In the genomic region with DNA sequence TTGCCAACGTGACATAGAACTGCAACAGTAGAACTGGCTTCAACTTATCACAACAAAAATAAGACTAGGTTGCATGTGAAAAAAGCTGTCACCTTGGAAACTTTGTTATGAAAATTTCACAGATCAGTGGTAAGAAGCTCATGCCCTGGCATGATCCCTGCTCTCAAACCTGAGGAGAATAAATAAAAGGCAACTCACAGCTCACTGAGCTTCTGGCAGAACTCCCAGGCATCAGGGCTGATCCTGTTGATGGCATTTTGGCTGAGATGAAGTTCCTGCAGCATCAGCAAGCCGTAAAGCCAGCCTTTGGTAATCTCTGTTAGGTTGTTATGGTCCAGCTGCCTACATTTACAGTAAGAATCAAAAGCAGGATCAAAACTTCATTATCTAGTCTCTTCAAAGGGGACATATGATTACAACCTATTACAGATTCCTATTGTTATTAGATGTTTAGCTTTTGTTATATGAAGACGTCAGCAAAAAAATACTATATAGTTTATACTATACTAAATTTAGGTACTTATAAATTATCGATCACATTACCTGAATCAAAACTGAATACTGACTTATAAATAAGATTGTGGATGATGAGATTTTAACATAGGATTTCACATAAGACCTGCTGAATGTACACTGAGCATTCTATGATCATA, we compare ENCODE assay signal across 10 cellular contexts. TPM values are rescaled to one million over a fixed set of nuclear protein-coding genes. Genes with fewer than 3 reads are reported as not detected.
DNase-seq lines count a peak whose midpoint lies in the region; ATAC-seq, FAIRE-seq and TF ChIP-seq lines count a peak whose summit lies in the region.
"Had no signal": no experiment of that assay in that cellular context is flagged by ENCODE, and none has a peak within 500 bp of the region (broad histone marks: within the 10 kb centered on the region; RNA-seq: fewer than 3 reads in every experiment).

No MANE protein-coding gene starts in this region.

- FAIRE-seq in endothelial cell of umbilical vein (lab: Jason Lieb, UNC) (no peak), D721Med (lab: Jason Lieb, UNC) (no peak)

- H3K4me2 ChIP-seq in endothelial cell of umbilical vein (ENCODE audit: insufficient read depth, low read length) = no peak overlapping the region
- H3K4me2 ChIP-seq: PC-9 had no signal

- H3K4me1 ChIP-seq in endothelial cell of umbilical vein (ENCODE audit: control insufficient read depth, extremely low read depth, insufficient read depth, low read length) (no peaks in the 10 kb centered on the region), neuron (ENCODE audit: insufficient read depth, low read length) (peaks cover 7% of the 10 kb centered on the region)

- peaks cover 5% of the 10 kb centered on the region for H4K20me1 ChIP-seq in endothelial cell of umbilical vein (replicated peaks; ENCODE audit: control insufficient read depth, extremely low read depth, insufficient read depth, low read length)

- H3K9ac ChIP-seq in endothelial cell of umbilical vein (replicated peaks; ENCODE audit: extremely low read depth, insufficient read depth, low read length) = no peak overlapping the region

- no peaks in the 10 kb centered on the region for H3K27me3 ChIP-seq in endothelial cell of umbilical vein (ENCODE audit: control insufficient read depth in 2 of 2, insufficient read depth in 2 of 2, low read length in 2 of 2)
- H3K27me3 ChIP-seq in neuron (ENCODE audit: insufficient read depth, low read length) = no peaks in the 10 kb centered on the region

- no TSS peak for BruUV-seq in endothelial cell of umbilical vein (replicated peaks; lab: Mats Ljungman, UMichigan)

- no peak for TF ChIP-seq POLR2A in endothelial cell of umbilical vein (IDR thresholded peaks at IDR 0.05; ENCODE audit: low read depth, low read length)

- intact Hi-C loops in endothelial cell of umbilical vein (cut with micrococcal nuclease) = loop anchor here (10.0 kb wide), 1 partner anchor 267 kb away; no protein-coding TSS in a partner anchor

- dilution Hi-C loops in endothelial cell of umbilical vein (cut with MboI; ENCODE audit: extremely low pct_ligation_motif_present, low sequenced_read_pairs) = no loop called here

- no peak for TF ChIP-seq CTCF in endothelial cell of umbilical vein (IDR thresholded peaks at IDR 0.05; ENCODE audit: extremely low read depth in 1 of 2, insufficient read depth in 1 of 2, low read depth in 1 of 2, low read length in 2 of 2)
- TF ChIP-seq CTCF in D721Med (IDR thresholded peaks at IDR 0.05; ENCODE audit: insufficient read depth, missing control alignments) = no peak

- peaks cover 22% of the 10 kb centered on the region for H3K79me2 ChIP-seq in endothelial cell of umbilical vein (ENCODE audit: control insufficient read depth, insufficient read depth, low read length)

- H3K9me3 ChIP-seq in endothelial cell of umbilical vein (replicated peaks; ENCODE audit: control insufficient read depth, insufficient read depth, low read length) (no peaks in the 10 kb centered on the region), neuron (ENCODE audit: low read length) (no peaks in the 10 kb centered on the region)

- ATAC-seq in GM21367 (IDR thresholded peaks at IDR 0.05; ENCODE audit: unreplicated experiment) = no peak

- DNase-seq in D341Med (ENCODE audit: low spot score) (peak; percentile 61), NCI-H345 (lab: John Stamatoyannopoulos, UW) (peak; percentile 96), endothelial cell of umbilical vein (ENCODE audit: low read depth, low spot score) (peak; percentile 39), RPMI8226 (no peak), D721Med (ENCODE audit: insufficient read length, low spot score) (no peak), amniotic stem cell (lab: John Stamatoyannopoulos, UW) (no peak)
- DNase-seq: activated naive CD4-positive, alpha-beta T cell; PC-9 had no signal

- H3K4me3 ChIP-seq in endothelial cell of umbilical vein (replicated peaks in 1 of 3; ENCODE audit: insufficient read depth in 1 of 3, low read depth in 1 of 3, low read length in 3 of 3) = no peak overlapping the region
- no peak overlapping the region for H3K4me3 ChIP-seq in neuron (ENCODE audit: low read length)
- H3K4me3 ChIP-seq: PC-9 had no signal

- CTCF ChIA-PET in endothelial cell of umbilical vein (lab: Charles Lee) = interaction anchor here (0.8 to 3.9 kb wide), 7 partner anchors 8 to 348 kb away, joined by 3 to 28 read pairs (median 4); no protein-coding TSS in a partner anchor

- H2AFZ ChIP-seq in endothelial cell of umbilical vein (ENCODE audit: low read depth, low read length) (no peak overlapping the region), neuron (ENCODE audit: low read depth, low read length) (peak overlapping the region; percentile 36)
- H2AFZ ChIP-seq: PC-9 had no signal

- no peak overlapping the region for H3K27ac ChIP-seq in endothelial cell of umbilical vein (ENCODE audit: insufficient read depth, low read depth, low read length)
- H3K27ac ChIP-seq: PC-9 had no signal

- H3K9me1 ChIP-seq in endothelial cell of umbilical vein (replicated peaks; ENCODE audit: control insufficient read depth, extremely low read depth, insufficient read depth, low read length) = no peaks in the 10 kb centered on the region

- POLR2A ChIA-PET in endothelial cell of umbilical vein (lab: Charles Lee) = no interaction called here

- H3K36me3 ChIP-seq in endothelial cell of umbilical vein (ENCODE audit: control insufficient read depth in 2 of 2, extremely low read depth in 1 of 2, insufficient read depth in 2 of 2, low read length in 2 of 2) (peaks cover 23 to 39% of the 10 kb centered on the region in 2 experiments), neuron (ENCODE audit: insufficient read depth, low read length) (peaks cover 23% of the 10 kb centered on the region)

TF ChIP-seq in endothelial cell of umbilical vein, 7 proteins besides CTCF, POLR2A, EP300 and RAD21:
- TF ChIP-seq MYC (IDR thresholded peaks at IDR 0.05; ENCODE audit: low read depth, low read length) = no peak

RNA-seq across cellular contexts. Expression of a gene that starts 32.0 kb away (rescaled TPM):
- total RNA-seq in endothelial cell of umbilical vein = 42.9 and 55.5 TPM in 2 replicates
- 43.8 and 55.7 TPM in 2 replicates for polyA plus RNA-seq in endothelial cell of umbilical vein
- 29.9 and 35.4 TPM in 2 replicates for polyA plus RNA-seq in endothelial cell of umbilical vein (2011; cell fraction: cytosol; rRNA removed)
- 243 and 268 TPM in 2 replicates for polyA plus RNA-seq in endothelial cell of umbilical vein (2011; cell fraction: nucleus; rRNA removed)
- 32.9 and 36.9 TPM in 2 replicates for polyA plus RNA-seq in endothelial cell of umbilical vein (2012)
- polyA minus RNA-seq in endothelial cell of umbilical vein = 151 and 163 TPM in 2 replicates
- polyA minus RNA-seq in endothelial cell of umbilical vein (2011; cell fraction: cytosol; rRNA and poly(A)+ RNA removed) = 8.7 TPM
- 531 and 703 TPM in 2 replicates for polyA minus RNA-seq in endothelial cell of umbilical vein (2011; cell fraction: nucleus; rRNA and poly(A)+ RNA removed)

Comparison
In these comparisons a context has a peak if more than half of its experiments do, and no peak if none do; other contexts are left out.
1. DNase-seq: peak in D341Med (single experiment), NCI-H345 (single experiment) and endothelial cell of umbilical vein (single experiment); none in RPMI8226 (single experiment), D721Med (single experiment) and amniotic stem cell (single experiment).